1 cellular context compared by ENCODE assay signal in the genomic region with DNA sequence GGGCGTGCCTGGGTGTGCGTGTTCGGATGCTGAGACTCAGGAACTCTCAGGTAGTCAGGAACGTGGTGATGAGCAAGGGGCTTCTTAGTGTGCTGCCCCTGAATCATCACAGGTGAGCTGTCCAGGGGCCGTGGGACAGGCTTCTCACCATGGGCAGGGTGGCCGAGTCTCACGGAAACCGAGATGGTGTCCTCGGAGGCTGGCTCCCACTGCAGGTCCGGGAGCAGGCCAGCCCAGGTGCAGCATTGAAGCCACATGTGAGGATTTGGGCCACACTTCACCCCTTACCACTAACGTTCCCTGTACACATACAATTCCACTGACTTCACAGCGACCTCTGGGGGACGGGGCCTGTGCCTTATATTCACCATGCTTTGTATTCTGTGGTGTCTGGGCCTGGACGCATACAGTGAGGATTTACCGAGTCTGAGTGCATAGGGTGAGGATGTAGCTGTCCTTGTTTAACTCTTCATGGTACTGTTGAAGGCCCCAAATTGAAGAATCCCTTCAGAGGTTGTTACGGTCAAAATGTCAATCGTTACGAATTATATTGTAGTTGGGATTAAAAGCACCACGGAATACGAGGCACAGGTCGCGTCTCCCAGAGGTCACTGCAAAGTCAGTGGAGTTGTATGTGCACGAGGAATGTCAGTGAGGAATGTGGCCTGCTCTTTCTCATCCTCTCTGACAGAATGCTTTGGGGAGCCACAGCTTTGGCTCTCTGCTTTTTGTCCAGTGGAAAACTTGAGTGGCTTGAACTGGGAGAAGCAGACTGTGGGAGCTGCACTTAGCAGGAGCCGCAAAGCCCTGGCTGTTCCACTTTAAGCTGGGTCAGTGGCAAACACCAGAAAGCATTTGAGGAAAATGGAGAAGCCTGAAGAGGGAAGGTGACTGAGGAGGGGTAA.
TF ChIP-seq lines count a peak whose summit lies in the region.

No MANE protein-coding gene starts in this region.

TF ChIP-seq in SK-N-SH treated with all-trans-retinoic acid at 6 μM for 48 hours, 23 proteins besides CTCF, POLR2A, EP300 and RAD21 (continued from another document):
- peak; percentile 63; the same call in 1 of the 2 replicates for TF ChIP-seq TOX (CRISPR knock-in tag; IDR thresholded peaks at IDR 0.05; ENCODE audit: borderline replicate concordance)
- TF ChIP-seq ISL1 (CRISPR knock-in tag; IDR thresholded peaks at IDR 0.05) = peak; percentile 73
- TF ChIP-seq TCF4 (CRISPR knock-in tag; IDR thresholded peaks at IDR 0.05; ENCODE audit: borderline replicate concordance) = peak; percentile 63
- TF ChIP-seq CREB5 (CRISPR knock-in tag; IDR thresholded peaks at IDR 0.05; ENCODE audit: low read depth) = no peak
- peak; percentile 94 for TF ChIP-seq ZFP3 (CRISPR knock-in tag; IDR thresholded peaks at IDR 0.05)
- TF ChIP-seq PPARA (CRISPR knock-in tag; IDR thresholded peaks at IDR 0.05; ENCODE audit: borderline replicate concordance) = no peak
- TF ChIP-seq, protein P1, sequence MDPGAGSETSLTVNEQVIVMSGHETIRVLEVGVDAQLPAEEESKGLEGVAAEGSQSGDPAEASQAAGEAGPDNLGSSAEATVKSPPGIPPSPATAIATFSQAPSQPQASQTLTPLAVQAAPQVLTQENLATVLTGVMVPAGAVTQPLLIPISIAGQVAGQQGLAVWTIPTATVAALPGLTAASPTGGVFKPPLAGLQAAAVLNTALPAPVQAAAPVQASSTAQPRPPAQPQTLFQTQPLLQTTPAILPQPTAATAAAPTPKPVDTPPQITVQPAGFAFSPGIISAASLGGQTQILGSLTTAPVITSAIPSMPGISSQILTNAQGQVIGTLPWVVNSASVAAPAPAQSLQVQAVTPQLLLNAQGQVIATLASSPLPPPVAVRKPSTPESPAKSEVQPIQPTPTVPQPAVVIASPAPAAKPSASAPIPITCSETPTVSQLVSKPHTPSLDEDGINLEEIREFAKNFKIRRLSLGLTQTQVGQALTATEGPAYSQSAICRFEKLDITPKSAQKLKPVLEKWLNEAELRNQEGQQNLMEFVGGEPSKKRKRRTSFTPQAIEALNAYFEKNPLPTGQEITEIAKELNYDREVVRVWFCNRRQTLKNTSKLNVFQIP (CRISPR knock-in tag; IDR thresholded peaks at IDR 0.05; ENCODE audit: borderline replicate concordance, low read depth) = 0 out of 2 replicates have a peak, but pooled peaks have one; percentile 32
- TF ChIP-seq CSDC2 (CRISPR knock-in tag; IDR thresholded peaks at IDR 0.05) = peak; percentile 63; the same call in 1 of the 2 replicates
